ENCODE assay signal across 21 cellular contexts in the genomic region with DNA sequence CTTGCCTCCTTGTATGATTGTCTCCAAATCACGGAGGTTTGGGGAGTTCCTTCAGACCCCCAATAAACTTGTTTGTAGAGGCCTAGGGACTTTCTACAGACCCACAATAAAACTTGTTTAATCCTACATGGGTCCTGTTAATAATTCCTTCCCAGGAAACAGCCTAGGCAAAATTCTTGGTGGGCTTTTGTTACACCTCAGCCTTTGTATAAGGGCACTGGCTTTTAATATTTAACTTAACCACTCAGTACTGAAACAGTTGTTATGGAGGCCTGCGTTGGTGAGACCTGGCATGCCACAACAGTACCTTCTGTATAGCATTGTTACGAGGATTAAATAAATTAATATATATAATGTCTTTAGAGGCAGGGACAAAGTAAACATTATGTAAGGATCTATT. TPM values are rescaled to one million over a fixed set of nuclear protein-coding genes. Genes with fewer than 3 reads are reported as not detected.
"Had no signal": no experiment of that assay in that cellular context is flagged by ENCODE, and none has a peak within 500 bp of the region (broad histone marks: within the 10 kb centered on the region; RNA-seq: fewer than 3 reads in every experiment).

No MANE protein-coding gene starts in this region.

- H3K36me3 ChIP-seq: MG63 had no signal

- DNase-seq: IMR-90, Karpas-422, KG1, MG63, NCI-H1092, NCI-H1105 treated with DMSO at 0.1 percent for 48 hours, NCI-H1417 treated with DMSO at 0.1 percent for 48 hours, NCI-H146, NCI-H1694 treated with DMSO at 0.1 percent for 48 hours, NCI-H1930, NCI-H2081, NCI-H2107, NCI-H226, NCI-H446, NCI-H510A, NCI-H524 treated with DMSO at 0.1 percent for 48 hours, NCI-H69, NCI-H774, SHP77 had no signal

- H3K4me3 ChIP-seq: MG63 had no signal

- H3K27me3 ChIP-seq: MG63 had no signal

- ATAC-seq: HepG2 had no signal

- H3K27ac ChIP-seq: RWPE1 had no signal

RNA-seq across cellular contexts. Expression of a gene that starts 32.7 kb away (rescaled TPM):
- total RNA-seq: HepG2 had no signal
- polyA plus RNA-seq: HepG2 had no signal
